ENCODE assay signal across 1 cellular context in genomic region chr11:85854212-85854556, GRCh38.
TF ChIP-seq lines count a peak whose summit lies in the region.

No MANE protein-coding gene starts in this region.

TF ChIP-seq in H1, 55 proteins besides CTCF, POLR2A, EP300 and RAD21:
- TF ChIP-seq KDM1A (IDR thresholded peaks at IDR 0.05; ENCODE audit: borderline replicate concordance, low read length): no peak
- no peak for TF ChIP-seq CHD1 (IDR thresholded peaks at IDR 0.05; ENCODE audit: low read depth, low read length)
- TF ChIP-seq CREB1 (IDR thresholded peaks at IDR 0.05): no peak
- TF ChIP-seq POLR2AphosphoS5 (IDR thresholded peaks at IDR 0.05; ENCODE audit: low read depth, low read length): no peak
- TF ChIP-seq, protein P1, sequence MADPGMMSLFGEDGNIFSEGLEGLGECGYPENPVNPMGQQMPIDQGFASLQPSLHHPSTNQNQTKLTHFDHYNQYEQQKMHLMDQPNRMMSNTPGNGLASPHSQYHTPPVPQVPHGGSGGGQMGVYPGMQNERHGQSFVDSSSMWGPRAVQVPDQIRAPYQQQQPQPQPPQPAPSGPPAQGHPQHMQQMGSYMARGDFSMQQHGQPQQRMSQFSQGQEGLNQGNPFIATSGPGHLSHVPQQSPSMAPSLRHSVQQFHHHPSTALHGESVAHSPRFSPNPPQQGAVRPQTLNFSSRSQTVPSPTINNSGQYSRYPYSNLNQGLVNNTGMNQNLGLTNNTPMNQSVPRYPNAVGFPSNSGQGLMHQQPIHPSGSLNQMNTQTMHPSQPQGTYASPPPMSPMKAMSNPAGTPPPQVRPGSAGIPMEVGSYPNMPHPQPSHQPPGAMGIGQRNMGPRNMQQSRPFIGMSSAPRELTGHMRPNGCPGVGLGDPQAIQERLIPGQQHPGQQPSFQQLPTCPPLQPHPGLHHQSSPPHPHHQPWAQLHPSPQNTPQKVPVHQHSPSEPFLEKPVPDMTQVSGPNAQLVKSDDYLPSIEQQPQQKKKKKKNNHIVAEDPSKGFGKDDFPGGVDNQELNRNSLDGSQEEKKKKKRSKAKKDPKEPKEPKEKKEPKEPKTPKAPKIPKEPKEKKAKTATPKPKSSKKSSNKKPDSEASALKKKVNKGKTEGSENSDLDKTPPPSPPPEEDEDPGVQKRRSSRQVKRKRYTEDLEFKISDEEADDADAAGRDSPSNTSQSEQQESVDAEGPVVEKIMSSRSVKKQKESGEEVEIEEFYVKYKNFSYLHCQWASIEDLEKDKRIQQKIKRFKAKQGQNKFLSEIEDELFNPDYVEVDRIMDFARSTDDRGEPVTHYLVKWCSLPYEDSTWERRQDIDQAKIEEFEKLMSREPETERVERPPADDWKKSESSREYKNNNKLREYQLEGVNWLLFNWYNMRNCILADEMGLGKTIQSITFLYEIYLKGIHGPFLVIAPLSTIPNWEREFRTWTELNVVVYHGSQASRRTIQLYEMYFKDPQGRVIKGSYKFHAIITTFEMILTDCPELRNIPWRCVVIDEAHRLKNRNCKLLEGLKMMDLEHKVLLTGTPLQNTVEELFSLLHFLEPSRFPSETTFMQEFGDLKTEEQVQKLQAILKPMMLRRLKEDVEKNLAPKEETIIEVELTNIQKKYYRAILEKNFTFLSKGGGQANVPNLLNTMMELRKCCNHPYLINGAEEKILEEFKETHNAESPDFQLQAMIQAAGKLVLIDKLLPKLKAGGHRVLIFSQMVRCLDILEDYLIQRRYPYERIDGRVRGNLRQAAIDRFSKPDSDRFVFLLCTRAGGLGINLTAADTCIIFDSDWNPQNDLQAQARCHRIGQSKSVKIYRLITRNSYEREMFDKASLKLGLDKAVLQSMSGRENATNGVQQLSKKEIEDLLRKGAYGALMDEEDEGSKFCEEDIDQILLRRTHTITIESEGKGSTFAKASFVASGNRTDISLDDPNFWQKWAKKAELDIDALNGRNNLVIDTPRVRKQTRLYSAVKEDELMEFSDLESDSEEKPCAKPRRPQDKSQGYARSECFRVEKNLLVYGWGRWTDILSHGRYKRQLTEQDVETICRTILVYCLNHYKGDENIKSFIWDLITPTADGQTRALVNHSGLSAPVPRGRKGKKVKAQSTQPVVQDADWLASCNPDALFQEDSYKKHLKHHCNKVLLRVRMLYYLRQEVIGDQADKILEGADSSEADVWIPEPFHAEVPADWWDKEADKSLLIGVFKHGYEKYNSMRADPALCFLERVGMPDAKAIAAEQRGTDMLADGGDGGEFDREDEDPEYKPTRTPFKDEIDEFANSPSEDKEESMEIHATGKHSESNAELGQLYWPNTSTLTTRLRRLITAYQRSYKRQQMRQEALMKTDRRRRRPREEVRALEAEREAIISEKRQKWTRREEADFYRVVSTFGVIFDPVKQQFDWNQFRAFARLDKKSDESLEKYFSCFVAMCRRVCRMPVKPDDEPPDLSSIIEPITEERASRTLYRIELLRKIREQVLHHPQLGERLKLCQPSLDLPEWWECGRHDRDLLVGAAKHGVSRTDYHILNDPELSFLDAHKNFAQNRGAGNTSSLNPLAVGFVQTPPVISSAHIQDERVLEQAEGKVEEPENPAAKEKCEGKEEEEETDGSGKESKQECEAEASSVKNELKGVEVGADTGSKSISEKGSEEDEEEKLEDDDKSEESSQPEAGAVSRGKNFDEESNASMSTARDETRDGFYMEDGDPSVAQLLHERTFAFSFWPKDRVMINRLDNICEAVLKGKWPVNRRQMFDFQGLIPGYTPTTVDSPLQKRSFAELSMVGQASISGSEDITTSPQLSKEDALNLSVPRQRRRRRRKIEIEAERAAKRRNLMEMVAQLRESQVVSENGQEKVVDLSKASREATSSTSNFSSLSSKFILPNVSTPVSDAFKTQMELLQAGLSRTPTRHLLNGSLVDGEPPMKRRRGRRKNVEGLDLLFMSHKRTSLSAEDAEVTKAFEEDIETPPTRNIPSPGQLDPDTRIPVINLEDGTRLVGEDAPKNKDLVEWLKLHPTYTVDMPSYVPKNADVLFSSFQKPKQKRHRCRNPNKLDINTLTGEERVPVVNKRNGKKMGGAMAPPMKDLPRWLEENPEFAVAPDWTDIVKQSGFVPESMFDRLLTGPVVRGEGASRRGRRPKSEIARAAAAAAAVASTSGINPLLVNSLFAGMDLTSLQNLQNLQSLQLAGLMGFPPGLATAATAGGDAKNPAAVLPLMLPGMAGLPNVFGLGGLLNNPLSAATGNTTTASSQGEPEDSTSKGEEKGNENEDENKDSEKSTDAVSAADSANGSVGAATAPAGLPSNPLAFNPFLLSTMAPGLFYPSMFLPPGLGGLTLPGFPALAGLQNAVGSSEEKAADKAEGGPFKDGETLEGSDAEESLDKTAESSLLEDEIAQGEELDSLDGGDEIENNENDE (IDR thresholded peaks at IDR 0.05; ENCODE audit: insufficient replicate concordance, low read length): no peak
- no peak for TF ChIP-seq SUZ12 (IDR thresholded peaks at IDR 0.05; ENCODE audit: low read length)
- no peak for TF ChIP-seq SP1 (IDR thresholded peaks at IDR 0.05; ENCODE audit: low read depth, low read length)
- no peak for TF ChIP-seq TBP (IDR thresholded peaks at IDR 0.05; ENCODE audit: low read depth, low read length)
- no peak for TF ChIP-seq FOSL1 (IDR thresholded peaks at IDR 0.05; ENCODE audit: insufficient read depth, low read depth, low read length)
- no peak for TF ChIP-seq NANOG (IDR thresholded peaks at IDR 0.05; ENCODE audit: insufficient read depth, low read depth, low read length, poor library complexity, severe bottlenecking)
- no peak for TF ChIP-seq CBX5 (IDR thresholded peaks at IDR 0.05; ENCODE audit: low read depth, low read length)
- TF ChIP-seq JUND (IDR thresholded peaks at IDR 0.05; ENCODE audit: low read length): no peak
